21 cellular contexts compared by ENCODE assay signal in genomic region chr9:25224309-25224708, GRCh38.
"Had no signal": no experiment of that assay in that cellular context is flagged by ENCODE, and none has a peak within 500 bp of the region (broad histone marks: within the 10 kb centered on the region; RNA-seq: fewer than 3 reads in every experiment).

No MANE protein-coding gene starts in this region.

- H3K27me3 ChIP-seq: esophagus squamous epithelium, neutrophil, stomach, thyroid gland, upper lobe of right lung had no signal

- DNase-seq: activated CD4-positive, alpha-beta T cell treated with anti-CD3 and anti-CD28 coated beads for 48 hours; activated CD4-positive, alpha-beta T cell treated with anti-CD3 and anti-CD28 coated beads, Interleukin-2, amount 50 U/mL, for 48 hours; activated CD8-positive, alpha-beta memory T cell treated with anti-CD3 and anti-CD28 coated beads for 24 hours; activated gamma-delta T cell; activated naive CD4-positive, alpha-beta T cell treated with anti-CD3 and anti-CD28 coated beads, Interleukin-2, amount 50 U/mL, for 16 hours; amniotic stem cell; caudate nucleus; cortex of kidney; esophagus squamous epithelium; foreskin melanocyte; left ventricle myocardium inferior; stimulated activated CD4-positive, alpha-beta T cell treated with anti-CD3 and anti-CD28 coated beads, Interleukin-1b, Interleukin-23, amount 100 ng/mL, for 48 hours; stimulated activated CD4-positive, alpha-beta T cell treated with anti-CD3 and anti-CD28 coated beads, Interleukin-4, amount 100 ng/mL, for 4 hours; stimulated activated CD8-positive, alpha-beta memory T cell treated with anti-CD3 and anti-CD28 coated beads, Interleukin-4, amount 100 ng/mL, for 48 hours; stomach; thyroid gland; upper lobe of right lung had no signal

- H3K9me3 ChIP-seq: esophagus squamous epithelium, neutrophil, thyroid gland, upper lobe of right lung had no signal

- H3K4me3 ChIP-seq: esophagus squamous epithelium, left ventricle myocardium inferior, smooth muscle cell, stomach, thyroid gland, upper lobe of right lung had no signal

- H3K4me1 ChIP-seq: esophagus squamous epithelium, left ventricle myocardium inferior, stomach, thyroid gland, upper lobe of right lung had no signal

- ATAC-seq: activated CD4-positive, CD25-positive, alpha-beta regulatory T cell treated with anti-CD3 and anti-CD28 coated beads, Interleukin-2, amount 50 U/mL, for 24 hours; stimulated activated memory B cell treated with anti-CD40 and anti-IgM and Interleukin-4, amounts not matched to agents 10 μg/mL and 1 μg/mL and 100 μg/mL, for 72 hours; upper lobe of right lung had no signal

- H3K4me2 ChIP-seq: smooth muscle cell had no signal

- H3K27ac ChIP-seq: esophagus squamous epithelium, left ventricle myocardium inferior, neutrophil, stomach, thyroid gland, upper lobe of right lung had no signal

- H3K36me3 ChIP-seq: esophagus squamous epithelium, left ventricle myocardium inferior, neutrophil, stomach, thyroid gland, upper lobe of right lung had no signal
